ENCODE assay signal across 16 cellular contexts in the genomic region with DNA sequence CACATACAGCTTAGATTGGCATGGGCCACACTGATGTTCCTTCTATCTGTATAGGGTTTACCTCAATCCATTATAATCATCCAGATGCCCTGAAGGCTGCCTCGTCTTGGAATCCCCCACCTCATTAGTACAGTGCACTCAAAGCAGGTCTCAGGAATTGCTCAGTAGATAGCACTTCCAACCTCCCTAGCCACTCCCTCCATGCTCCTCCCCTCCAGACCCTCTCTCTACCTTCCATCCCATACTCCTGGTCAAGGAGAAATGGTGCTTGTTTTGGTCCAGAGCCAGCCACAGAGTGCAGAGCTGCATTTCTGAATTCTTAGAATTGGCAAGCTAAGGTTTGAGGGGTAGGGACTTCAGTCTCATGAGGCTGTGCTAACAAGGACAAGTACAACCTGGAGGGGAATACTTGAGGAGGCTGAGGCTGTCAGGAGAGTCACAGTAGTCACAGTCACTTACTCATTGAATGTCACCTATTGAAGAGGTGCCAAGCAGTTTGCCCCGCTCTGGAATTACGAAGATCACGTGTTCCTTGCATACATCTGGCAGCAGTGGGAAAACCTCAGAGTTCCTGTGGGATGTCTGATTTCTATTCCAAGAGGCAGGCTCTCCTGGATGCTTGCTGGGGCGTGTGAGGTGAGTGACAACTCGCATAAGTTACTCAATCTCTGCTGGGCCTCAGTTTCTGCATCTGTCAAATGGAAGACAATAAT.
DNase-seq lines count a peak whose midpoint lies in the region; ATAC-seq, FAIRE-seq and TF ChIP-seq lines count a peak whose summit lies in the region.
"Had no signal": no experiment of that assay in that cellular context is flagged by ENCODE, and none has a peak within 500 bp of the region (broad histone marks: within the 10 kb centered on the region; RNA-seq: fewer than 3 reads in every experiment).

No MANE protein-coding gene starts in this region.

- no peaks in the 10 kb centered on the region for H3K27me3 ChIP-seq in pancreas

- no peaks in the 10 kb centered on the region for H3K9me3 Mint-ChIP-seq in central memory CD8-positive, alpha-beta T cell
- H3K9me3 Mint-ChIP-seq in osteocyte (ENCODE audit: unreplicated experiment): no peaks in the 10 kb centered on the region
- H3K9me3 Mint-ChIP-seq: activated CD8-positive, alpha-beta T cell treated with anti-CD3 and anti-CD28 coated beads for 36 hours; CD8-positive, alpha-beta memory T cell; stimulated activated memory B cell treated with anti-CD40 and anti-IgM and Interleukin-4, amounts not matched to agents 10 μg/mL and 1 μg/mL and 100 μg/mL, for 72 hours had no signal

- DNase-seq in EH (ENCODE audit: low read depth) (peak; percentile 65), NCI-H226 (peak; percentile 36), putamen (ENCODE audit: low spot score) (peak; percentile 80), osteocyte (ENCODE audit: extremely low spot score, unreplicated experiment) (no peak), mesenteric fat pad (ENCODE audit: low spot score) (no peak), pancreas (no peak)
- no peak for DNase-seq in central memory CD8-positive, alpha-beta T cell (ENCODE audit: low spot score in 2 of 2)
- DNase-seq: activated CD8-positive, alpha-beta T cell treated with anti-CD3 and anti-CD28 coated beads for 36 hours; CD8-positive, alpha-beta memory T cell; KG1; midbrain; NCI-H1694 treated with DMSO at 0.1 percent for 48 hours; NCI-H69; SHP77 had no signal

- no peaks in the 10 kb centered on the region for H3K27me3 Mint-ChIP-seq in central memory CD8-positive, alpha-beta T cell
- no peaks in the 10 kb centered on the region for H3K27me3 Mint-ChIP-seq in osteocyte (ENCODE audit: unreplicated experiment)
- H3K27me3 Mint-ChIP-seq: activated CD8-positive, alpha-beta T cell treated with anti-CD3 and anti-CD28 coated beads for 36 hours; CD8-positive, alpha-beta memory T cell; stimulated activated memory B cell treated with anti-CD40 and anti-IgM and Interleukin-4, amounts not matched to agents 10 μg/mL and 1 μg/mL and 100 μg/mL, for 72 hours had no signal

- H3K4me3 Mint-ChIP-seq in central memory CD8-positive, alpha-beta T cell: no peak overlapping the region
- H3K4me3 Mint-ChIP-seq in osteocyte (ENCODE audit: unreplicated experiment): no peak overlapping the region
- H3K4me3 Mint-ChIP-seq: activated CD8-positive, alpha-beta T cell treated with anti-CD3 and anti-CD28 coated beads for 36 hours; CD8-positive, alpha-beta memory T cell; stimulated activated memory B cell treated with anti-CD40 and anti-IgM and Interleukin-4, amounts not matched to agents 10 μg/mL and 1 μg/mL and 100 μg/mL, for 72 hours had no signal

- H3K4me3 ChIP-seq in pancreas: no peak overlapping the region

- intact Hi-C loops in pancreas (cut with DNase I): no loop called here

- ATAC-seq in central memory CD8-positive, alpha-beta T cell (replicated peaks; ENCODE audit: extremely low read depth, poor library complexity, severe bottlenecking): no peak
- no peak for ATAC-seq in GM18498 (IDR thresholded peaks at IDR 0.05; ENCODE audit: unreplicated experiment)
- no peak for ATAC-seq in pancreas
- ATAC-seq: activated CD8-positive, alpha-beta T cell treated with anti-CD3 and anti-CD28 coated beads for 36 hours; stimulated activated memory B cell treated with anti-CD40 and anti-IgM and Interleukin-4, amounts not matched to agents 10 μg/mL and 1 μg/mL and 100 μg/mL, for 72 hours had no signal

- no peak for TF ChIP-seq CTCF in osteocyte (IDR thresholded peaks at IDR 0.05)
- TF ChIP-seq CTCF in pancreas (IDR thresholded peaks at IDR 0.05): no peak

- no peaks in the 10 kb centered on the region for H3K4me1 ChIP-seq in pancreas

- H3K27ac ChIP-seq in pancreas: no peak overlapping the region

- H3K27ac Mint-ChIP-seq in central memory CD8-positive, alpha-beta T cell (ENCODE audit: low read depth): peak overlapping the region; percentile 14
- H3K27ac Mint-ChIP-seq in osteocyte (ENCODE audit: unreplicated experiment): no peak overlapping the region
- H3K27ac Mint-ChIP-seq: activated CD8-positive, alpha-beta T cell treated with anti-CD3 and anti-CD28 coated beads for 36 hours; stimulated activated memory B cell treated with anti-CD40 and anti-IgM and Interleukin-4, amounts not matched to agents 10 μg/mL and 1 μg/mL and 100 μg/mL, for 72 hours had no signal

- no peaks in the 10 kb centered on the region for H3K9me3 ChIP-seq in pancreas

- peaks cover 18% of the 10 kb centered on the region for H3K4me1 Mint-ChIP-seq in central memory CD8-positive, alpha-beta T cell
- peaks cover 2% of the 10 kb centered on the region for H3K4me1 Mint-ChIP-seq in osteocyte (ENCODE audit: unreplicated experiment)

- peaks cover 16% of the 10 kb centered on the region for H3K36me3 Mint-ChIP-seq in central memory CD8-positive, alpha-beta T cell (ENCODE audit: insufficient read depth)
- H3K36me3 Mint-ChIP-seq in osteocyte (ENCODE audit: unreplicated experiment): peaks cover 18% of the 10 kb centered on the region

- no peaks in the 10 kb centered on the region for H3K36me3 ChIP-seq in pancreas

- WGBS in pancreas, 2 donors: 96% methylated on average over 6 of the region's 6 CpGs

- FAIRE-seq in pancreas (lab: Jason Lieb, UNC): no peak

Comparison
In these comparisons a context has a peak if more than half of its experiments do, and no peak if none do; other contexts are left out.
1. DNase-seq: peak in EH (single experiment), NCI-H226 (single experiment) and putamen (single experiment); none in central memory CD8-positive, alpha-beta T cell (0 of 2), osteocyte (single experiment), mesenteric fat pad (single experiment) and pancreas (0 of 6).